In genomic region chr5:75306746-75307145, GRCh38 we compare ENCODE assay signal across 22 cellular contexts. TPM values are rescaled to one million over a fixed set of nuclear protein-coding genes. Genes with fewer than 3 reads are reported as not detected.
DNase-seq lines count a peak whose midpoint lies in the region; ATAC-seq and TF ChIP-seq lines count a peak whose summit lies in the region.
"Had no signal": no experiment of that assay in that cellular context is flagged by ENCODE, and none has a peak within 500 bp of the region (broad histone marks: within the 10 kb centered on the region; RNA-seq: fewer than 3 reads in every experiment).

No MANE protein-coding gene starts in this region.

- WGBS in mammary epithelial cell (ENCODE audit: low coverage, missing lambda C conversion rate) = 92% methylated on average over 1 of the region's 1 CpG

- no peak overlapping the region for H3K27ac ChIP-seq in mammary epithelial cell (ENCODE audit: insufficient read depth, low read depth, low read length)
- H3K27ac ChIP-seq: Peyer's patch had no signal

- no peaks in the 10 kb centered on the region for H3K36me3 ChIP-seq in mammary epithelial cell (ENCODE audit: insufficient read depth, low read length)
- H3K36me3 ChIP-seq: HAP-1, Peyer's patch had no signal

- no peaks in the 10 kb centered on the region for H3K9me3 Mint-ChIP-seq in MCF 10A (ENCODE audit: unreplicated experiment)
- H3K9me3 Mint-ChIP-seq: CD4-positive, alpha-beta T cell; GM23338 had no signal

- TF ChIP-seq CTCF in MCF 10A (IDR thresholded peaks at IDR 0.05; ENCODE audit: unreplicated experiment) = no peak
- no peak for TF ChIP-seq CTCF in mammary epithelial cell (conservative IDR thresholded peaks at IDR 0.05 in 1 of 2, IDR thresholded peaks at IDR 0.05 in 1 of 2; ENCODE audit: extremely low read depth in 1 of 2, insufficient read depth in 1 of 2, low read depth in 1 of 2, low read length in 2 of 2)

- in situ Hi-C loops in mammary epithelial cell (cut with MboI; ENCODE audit: low sequenced_read_pairs in 2 of 2) = no loop called here

- POLR2A ChIA-PET in MCF 10A (lab: Yijun Ruan, JAX) = interaction anchor here (0.5 to 1.7 kb wide), 3 partner anchors 13 to 143 kb away, joined by 3 to 4 read pairs (median 4); partner anchors contain the start of gene HMGCR

- no peaks in the 10 kb centered on the region for H3K27me3 Mint-ChIP-seq in MCF 10A (ENCODE audit: insufficient read depth, unreplicated experiment)
- H3K27me3 Mint-ChIP-seq: CD4-positive, alpha-beta T cell had no signal

- H3K4me2 ChIP-seq in mammary epithelial cell (ENCODE audit: insufficient read depth, low read depth, low read length) = no peak overlapping the region
- H3K4me2 ChIP-seq: GM23338 had no signal

- no TSS peak for BruUV-seq in MCF 10A (replicated peaks; lab: Mats Ljungman, UMichigan)
- no TSS peak for BruUV-seq in mammary epithelial cell (replicated peaks; lab: Mats Ljungman, UMichigan)

- ATAC-seq in HG03280 (IDR thresholded peaks at IDR 0.05; ENCODE audit: unreplicated experiment) (no peak), HG03095 (IDR thresholded peaks at IDR 0.05; ENCODE audit: unreplicated experiment) (no peak)
- ATAC-seq: GM23338, HepG2 had no signal

- peak; percentile 28 for DNase-seq in MCF 10A (ENCODE audit: unreplicated experiment)
- no peak for DNase-seq in mammary epithelial cell
- DNase-seq in fibroblast of gingiva (ENCODE audit: low read depth) = peak; percentile 79
- DNase-seq in iris pigment epithelial cell (ENCODE audit: low read depth) = peak; percentile 39
- no peak for DNase-seq in LoVo (ENCODE audit: low spot score)
- no peak for DNase-seq in NCI-H2227 treated with DMSO at 0.1 percent for 48 hours (lab: John Stamatoyannopoulos, UW)
- DNase-seq: 8988T; ACHN; CD4-positive, alpha-beta T cell; Karpas-422; MM.1S; NCI-H2029; NCI-H446 treated with DMSO at 0.1 percent for 48 hours; NCI-H526; NCI-H82; Peyer's patch; SHP77 treated with DMSO at 0.1 percent for 48 hours had no signal

- intact Hi-C loops in MCF 10A (cut with micrococcal nuclease) = no loop called here
- intact Hi-C loops in mammary epithelial cell (cut with micrococcal nuclease) = no loop called here

- no peaks in the 10 kb centered on the region for H3K79me2 ChIP-seq in mammary epithelial cell (ENCODE audit: insufficient read depth, low read length)

- no peaks in the 10 kb centered on the region for H4K20me1 ChIP-seq in mammary epithelial cell (ENCODE audit: insufficient read depth, low read length)

- no peak overlapping the region for H3K4me3 Mint-ChIP-seq in MCF 10A (ENCODE audit: unreplicated experiment)
- H3K4me3 Mint-ChIP-seq: CD4-positive, alpha-beta T cell; GM23338 had no signal

- H2AFZ ChIP-seq in mammary epithelial cell (ENCODE audit: low read depth, low read length) = no peak overlapping the region
- H2AFZ ChIP-seq: GM23338 had no signal

- no peaks in the 10 kb centered on the region for H3K36me3 Mint-ChIP-seq in MCF 10A (ENCODE audit: insufficient read depth, unreplicated experiment)

- H3K9ac ChIP-seq in mammary epithelial cell (ENCODE audit: insufficient read depth, low read length) = no peak overlapping the region

- H3K9me3 ChIP-seq in mammary epithelial cell (replicated peaks; ENCODE audit: insufficient read depth, low read length) = no peaks in the 10 kb centered on the region
- H3K9me3 ChIP-seq: HAP-1, Peyer's patch had no signal

- H3K27me3 ChIP-seq in mammary epithelial cell (ENCODE audit: insufficient read depth, low read length) = no peaks in the 10 kb centered on the region
- H3K27me3 ChIP-seq: Peyer's patch had no signal

- dilution Hi-C loops in mammary epithelial cell (cut with HindIII; ENCODE audit: low sequenced_read_pairs) = no loop called here

- CTCF ChIA-PET in MCF 10A (lab: Yijun Ruan, JAX) = interaction anchor here (0.5 to 1.3 kb wide), 3 partner anchors 30 to 355 kb away, joined by 3 to 5 read pairs (median 3); partner anchors contain the start of gene HMGCR
- CTCF ChIA-PET in mammary epithelial cell (lab: Charles Lee; ENCODE audit: low non-redundant PET) = no interaction called here

- H3K4me1 ChIP-seq in mammary epithelial cell (ENCODE audit: insufficient read depth, low read length) = no peaks in the 10 kb centered on the region
- H3K4me1 ChIP-seq: HAP-1, Peyer's patch had no signal

- H3K27ac Mint-ChIP-seq in MCF 10A (ENCODE audit: low read depth, unreplicated experiment) = no peak overlapping the region
- H3K27ac Mint-ChIP-seq: CD4-positive, alpha-beta T cell; GM23338 had no signal

- H3K4me3 ChIP-seq in mammary epithelial cell (replicated peaks in 1 of 3; ENCODE audit: insufficient read depth in 1 of 3, low read depth in 2 of 3, low read length in 3 of 3) = no peak overlapping the region
- H3K4me3 ChIP-seq: GM23338, HAP-1, Peyer's patch had no signal

- H3K4me1 Mint-ChIP-seq in MCF 10A (ENCODE audit: insufficient read depth, unreplicated experiment) = peaks cover 6% of the 10 kb centered on the region
- H3K4me1 Mint-ChIP-seq: GM23338 had no signal

RNA-seq across cellular contexts. Expression of gene HMGCR, which starts 30.3 kb away (rescaled TPM):
- total RNA-seq in MCF 10A (2022) = 47.7 and 59.9 TPM in 2 replicates
- total RNA-seq in mammary epithelial cell = 100 to 1,000 TPM; 106 to 142 TPM
- polyA plus RNA-seq in mammary epithelial cell = 89.7 TPM
- polyA minus RNA-seq in mammary epithelial cell = 181 TPM

Comparison
In these comparisons a context has a peak if more than half of its experiments do, and no peak if none do; other contexts are left out.
1. DNase-seq: peak in MCF 10A (single experiment), fibroblast of gingiva (single experiment) and iris pigment epithelial cell (single experiment); none in mammary epithelial cell (single experiment), LoVo (single experiment) and NCI-H2227 treated with DMSO at 0.1 percent for 48 hours (single experiment).